8 cellular contexts compared by ENCODE assay signal in genomic region chr5:14414615-14415515, GRCh38.
DNase-seq lines count a peak whose midpoint lies in the region; ATAC-seq, FAIRE-seq and TF ChIP-seq lines count a peak whose summit lies in the region.

No MANE protein-coding gene starts in this region.

- H2BK5ac ChIP-seq in H1 (ENCODE audit: low read depth, low read length) = no peak overlapping the region

- no peak overlapping the region for H2BK15ac ChIP-seq in H1 (ENCODE audit: low read length)

- H3K9ac ChIP-seq in H1 (replicated peaks in 1 of 4; ENCODE audit: extremely low read depth in 1 of 4, low read depth in 3 of 4, low read length in 3 of 4) = no peak overlapping the region

- H2BK20ac ChIP-seq in H1 (ENCODE audit: low read length) = no peak overlapping the region

- CTCF ChIA-PET in GM10248 (lab: Yijun Ruan, JAX) = interaction anchor here (1.0 to 2.8 kb wide), 4 partner anchors 9 to 63 kb away, joined by 3 to 10 read pairs (median 4); no protein-coding TSS in a partner anchor
- CTCF ChIA-PET in H1 (lab: Charles Lee; ENCODE audit: partially characterized antibody) = interaction anchor here (1.4 to 2.3 kb wide), 2 partner anchors 16 to 52 kb away, joined by 3 to 13 read pairs; no protein-coding TSS in a partner anchor

- no peaks in the 10 kb centered on the region for H4K20me1 ChIP-seq in H1 (replicated peaks in 1 of 2; ENCODE audit: control insufficient read depth in 1 of 2, insufficient read depth in 2 of 2, low read length in 2 of 2)

- H3K23ac ChIP-seq in H1 (ENCODE audit: insufficient read length) = no peak overlapping the region

- WGBS in H1 (ENCODE audit: extremely low coverage in 1 of 2, insufficient coverage in 1 of 2, insufficient read length in 1 of 2, insufficient replicate concordance in 2 of 2, low coverage in 1 of 2, low lambda C conversion rate in 2 of 2, missing lambda C conversion rate in 1 of 2), 2 experiments = 93% methylated on average over 22 of the region's 22 CpGs; no CpG with 5 or more reads in 1 of the 2 experiments

- H3K79me2 ChIP-seq in H1 (ENCODE audit: control insufficient read depth in 1 of 2, insufficient read depth in 2 of 2, low read length in 2 of 2) = no peaks in the 10 kb centered on the region

- no peak overlapping the region for H3K18ac ChIP-seq in H1 (ENCODE audit: extremely low read depth, low read length)

- no peak overlapping the region for H2AK5ac ChIP-seq in H1 (ENCODE audit: low read depth, low read length)

- H2BK12ac ChIP-seq in H1 (ENCODE audit: low read depth, low read length) = no peak overlapping the region

- DNase-seq in GM10248 (ENCODE audit: extremely low spot score) = peak; percentile 61
- no peak for DNase-seq in H1 (ENCODE audit: low read depth in 1 of 2, low spot score in 2 of 2)
- DNase-seq in CD1c-positive myeloid dendritic cell (ENCODE audit: extremely low spot score) = no peak
- DNase-seq in DMS79 (lab: John Stamatoyannopoulos, UW) = no peak
- no peak for DNase-seq in foreskin keratinocyte
- no peak for DNase-seq in RPMI8226

- no peak overlapping the region for H3K14ac ChIP-seq in H1 (ENCODE audit: insufficient read length)

- no peak for TF ChIP-seq RAD21 in H1 (IDR thresholded peaks at IDR 0.05 in 1 of 2, conservative IDR thresholded peaks at IDR 0.05 in 1 of 2; ENCODE audit: low read depth in 2 of 2, low read length in 2 of 2)

- peak overlapping the region; percentile 15; the same call in 1 of the 2 replicates for H4K8ac ChIP-seq in H1 (ENCODE audit: extremely low read depth, insufficient read depth, low read length)

- H3K23me2 ChIP-seq in H1 (ENCODE audit: low read depth, low read length) = no peaks in the 10 kb centered on the region; the same call in 1 of the 2 replicates

- no peak overlapping the region for H3K4me3 ChIP-seq in H1 (ENCODE audit: extremely low read depth in 1 of 4, insufficient read depth in 2 of 4, low read depth in 3 of 4, low read length in 4 of 4)

- H4K5ac ChIP-seq in H1 (ENCODE audit: insufficient read length, low read depth, low read length) = no peak overlapping the region

- H3K4me1 ChIP-seq in H1 (replicated peaks in 1 of 4; ENCODE audit: control insufficient read depth in 3 of 4, insufficient read depth in 4 of 4, low read length in 3 of 4) (peaks cover 4 to 15% (median 11%) of the 10 kb centered on the region in 4 experiments), foreskin keratinocyte (no peaks in the 10 kb centered on the region)

- no peaks in the 10 kb centered on the region for H3K27me3 ChIP-seq in H1 (replicated peaks in 1 of 4; ENCODE audit: control insufficient read depth in 3 of 4, extremely low read depth in 1 of 4, insufficient read depth in 3 of 4, low read length in 3 of 4)
- H3K27me3 ChIP-seq in foreskin keratinocyte = no peaks in the 10 kb centered on the region

- H2AFZ ChIP-seq in H1 (ENCODE audit: low read length) = no peak overlapping the region

- no peak for TF ChIP-seq EP300 in H1 (IDR thresholded peaks at IDR 0.05; ENCODE audit: borderline replicate concordance in 1 of 2, low read depth in 2 of 2, low read length in 2 of 2)

- H3K56ac ChIP-seq in H1 (replicated peaks; ENCODE audit: insufficient read length, low read depth, low read length) = no peak overlapping the region

- no peak for TF ChIP-seq POLR2A in H1 (IDR thresholded peaks at IDR 0.05; ENCODE audit: control extremely low read depth in 1 of 2, low read depth in 2 of 2, low read length in 2 of 2)

- no peak for TF ChIP-seq CTCF in GM10248 (IDR thresholded peaks at IDR 0.05; ENCODE audit: control extremely low read depth, extremely low read depth, low read depth, missing control alignments)
- TF ChIP-seq CTCF in H1 (IDR thresholded peaks at IDR 0.05; ENCODE audit: control extremely low read depth in 1 of 3, insufficient read depth in 1 of 3, low read depth in 1 of 3, low read length in 3 of 3) = no peak
- TF ChIP-seq CTCF in foreskin keratinocyte (conservative IDR thresholded peaks at IDR 0.05) = no peak

- H3K4ac ChIP-seq in H1 (replicated peaks; ENCODE audit: insufficient read length, low read depth, low read length) = no peak overlapping the region

- H4K91ac ChIP-seq in H1 (replicated peaks; ENCODE audit: insufficient read length, low read length) = no peak overlapping the region

- FAIRE-seq in H1 (lab: Jason Lieb, UNC) = no peak

- no peak overlapping the region for H2BK120ac ChIP-seq in H1 (replicated peaks; ENCODE audit: low read depth, low read length)

- H3K79me1 ChIP-seq in H1 (ENCODE audit: low read depth, low read length) = peaks cover 2% of the 10 kb centered on the region; the same call in 1 of the 2 replicates

- H3K4me2 ChIP-seq in H1 (ENCODE audit: insufficient read depth in 1 of 2, low read depth in 2 of 2, low read length in 2 of 2) = no peak overlapping the region

- peaks cover 4 to 24% (median 11%) of the 10 kb centered on the region in 4 experiments; a peak in 7 of 8 replicates for H3K36me3 ChIP-seq in H1 (ENCODE audit: control insufficient read depth in 2 of 4, insufficient read depth in 4 of 4, low read length in 3 of 4)

- H3K27ac ChIP-seq in H1 (ENCODE audit: low read depth, low read length) = no peak overlapping the region
- no peak overlapping the region for H3K27ac ChIP-seq in foreskin keratinocyte

- no peaks in the 10 kb centered on the region for H3K9me3 ChIP-seq in H1 (ENCODE audit: insufficient read depth in 2 of 2, low read depth in 1 of 2, low read length in 1 of 2)

- peak; percentile 76 for ATAC-seq in GM21381 (IDR thresholded peaks at IDR 0.05; ENCODE audit: unreplicated experiment)
- peak; percentile 64 for ATAC-seq in HG03571 (IDR thresholded peaks at IDR 0.05; ENCODE audit: unreplicated experiment)
- ATAC-seq in foreskin keratinocyte = no peak

- POLR2A ChIA-PET in GM10248 (lab: Yijun Ruan, JAX) = no interaction called here
- POLR2A ChIA-PET in H1 (lab: Charles Lee; ENCODE audit: partially characterized antibody) = no interaction called here

TF ChIP-seq in H1, 55 proteins besides CTCF, POLR2A, EP300 and RAD21:
- no peak for TF ChIP-seq SRF (IDR thresholded peaks at IDR 0.05; ENCODE audit: low read depth, low read length)
- no peak for TF ChIP-seq EGR1 (IDR thresholded peaks at IDR 0.05; ENCODE audit: borderline replicate concordance, low read depth, low read length)
- no peak for TF ChIP-seq CTBP2 (IDR thresholded peaks at IDR 0.05; ENCODE audit: borderline replicate concordance, insufficient read depth, insufficient read length, low read length)
- TF ChIP-seq RXRA (IDR thresholded peaks at IDR 0.05; ENCODE audit: insufficient read depth, low read depth, low read length) = no peak
- TF ChIP-seq JUN (IDR thresholded peaks at IDR 0.05; ENCODE audit: low read depth, low read length) = no peak
- no peak for TF ChIP-seq KDM5A (IDR thresholded peaks at IDR 0.05; ENCODE audit: low read length)
- no peak for TF ChIP-seq JUND (IDR thresholded peaks at IDR 0.05; ENCODE audit: low read length)
- no peak for TF ChIP-seq TAF1 (IDR thresholded peaks at IDR 0.05; ENCODE audit: low read depth, low read length)
- TF ChIP-seq, protein P1, sequence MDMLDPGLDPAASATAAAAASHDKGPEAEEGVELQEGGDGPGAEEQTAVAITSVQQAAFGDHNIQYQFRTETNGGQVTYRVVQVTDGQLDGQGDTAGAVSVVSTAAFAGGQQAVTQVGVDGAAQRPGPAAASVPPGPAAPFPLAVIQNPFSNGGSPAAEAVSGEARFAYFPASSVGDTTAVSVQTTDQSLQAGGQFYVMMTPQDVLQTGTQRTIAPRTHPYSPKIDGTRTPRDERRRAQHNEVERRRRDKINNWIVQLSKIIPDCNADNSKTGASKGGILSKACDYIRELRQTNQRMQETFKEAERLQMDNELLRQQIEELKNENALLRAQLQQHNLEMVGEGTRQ (IDR thresholded peaks at IDR 0.05; ENCODE audit: low read length) = no peak
- TF ChIP-seq CHD2 (IDR thresholded peaks at IDR 0.05; ENCODE audit: low read length) = no peak
- TF ChIP-seq POLR2AphosphoS5 (IDR thresholded peaks at IDR 0.05; ENCODE audit: low read depth, low read length) = no peak
- TF ChIP-seq, protein P2, sequence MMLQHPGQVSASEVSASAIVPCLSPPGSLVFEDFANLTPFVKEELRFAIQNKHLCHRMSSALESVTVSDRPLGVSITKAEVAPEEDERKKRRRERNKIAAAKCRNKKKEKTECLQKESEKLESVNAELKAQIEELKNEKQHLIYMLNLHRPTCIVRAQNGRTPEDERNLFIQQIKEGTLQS (IDR thresholded peaks at IDR 0.05; ENCODE audit: insufficient read depth, low read depth, low read length) = no peak
- TF ChIP-seq KDM1A (IDR thresholded peaks at IDR 0.05; ENCODE audit: borderline replicate concordance, low read length) = no peak
- TF ChIP-seq CBX8 (IDR thresholded peaks at IDR 0.05; ENCODE audit: borderline replicate concordance, low read depth, low read length) = no peak
- TF ChIP-seq EZH2 (IDR thresholded peaks at IDR 0.05; ENCODE audit: low read depth, low read length, severe bottlenecking) = no peak
